Comparison of ENCODE assay signal across 9 cellular contexts in the genomic region with DNA sequence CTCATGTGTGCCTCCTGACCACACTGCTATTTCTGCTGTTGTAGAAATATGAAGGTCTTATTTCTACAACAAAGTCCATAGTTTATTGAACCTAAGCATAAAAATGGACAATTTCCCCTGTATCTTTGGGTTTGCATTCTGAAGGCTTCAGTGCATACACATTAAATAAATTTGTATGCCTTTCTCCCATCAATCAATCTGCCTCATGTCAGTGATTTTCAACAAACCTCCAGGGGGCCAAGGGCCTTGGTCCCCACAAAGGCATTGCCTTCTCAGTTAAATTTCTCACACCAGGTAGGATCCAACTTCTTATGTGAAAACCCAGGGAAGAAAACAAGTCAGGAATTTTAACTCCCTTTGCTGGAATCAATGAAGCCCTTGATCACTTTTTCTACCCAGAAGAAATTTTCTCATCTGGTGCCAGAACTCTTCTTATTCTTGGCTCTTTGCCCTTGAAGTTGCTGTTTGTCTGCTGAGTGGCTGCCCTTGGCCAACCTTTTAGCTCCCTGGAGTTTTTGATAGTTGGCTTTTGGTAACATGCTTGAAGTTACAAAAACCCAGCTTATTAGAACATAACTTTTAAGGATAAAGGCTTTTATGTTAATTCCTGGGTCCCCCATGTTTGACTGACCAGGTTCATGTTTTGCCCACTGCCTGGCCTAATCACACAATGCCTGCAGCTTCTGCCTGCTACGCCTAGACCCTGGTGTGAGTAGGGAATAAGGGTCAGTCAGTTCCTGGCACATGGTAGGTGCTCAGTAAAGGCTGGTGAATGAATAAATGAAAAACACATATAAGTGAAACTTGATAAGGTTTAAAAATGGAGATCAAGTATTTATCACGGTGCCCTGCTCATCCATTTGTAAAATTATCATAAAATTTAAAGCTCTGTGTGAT. TPM values are rescaled to one million over a fixed set of nuclear protein-coding genes. Genes with fewer than 3 reads are reported as not detected.
DNase-seq lines count a peak whose midpoint lies in the region; ATAC-seq and TF ChIP-seq lines count a peak whose summit lies in the region.
"Had no signal": no experiment of that assay in that cellular context is flagged by ENCODE, and none has a peak within 500 bp of the region (broad histone marks: within the 10 kb centered on the region; RNA-seq: fewer than 3 reads in every experiment).

No MANE protein-coding gene starts in this region.

- CTCF ChIA-PET in BJ (lab: Yijun Ruan, JAX), result interaction anchor here (1.1 to 6.1 kb wide), 19 partner anchors 9 to 295 kb away, joined by 3 to 148 read pairs (median 7); no protein-coding TSS in a partner anchor
- CTCF ChIA-PET in activated naive CD4-positive, alpha-beta T cell treated with anti-CD3 and anti-CD28 coated beads, Interleukin-2, amount 10 ng/mL, durations not matched to agents 7 days and 5 days (lab: Charles Lee), result interaction anchor here (0.9 to 6.7 kb wide), 22 partner anchors 9 to 259 kb away, joined by 3 to 95 read pairs (median 4); no protein-coding TSS in a partner anchor

- intact Hi-C loops in left colon (cut with DNase I, micrococcal nuclease), result no loop called here

- no peaks in the 10 kb centered on the region for H3K27me3 Mint-ChIP-seq in memory B cell
- H3K27me3 Mint-ChIP-seq in activated naive CD4-positive, alpha-beta T cell treated with anti-CD3 and anti-CD28 coated beads, Interleukin-2, amount 10 ng/mL, durations not matched to agents 7 days and 5 days, result no peaks in the 10 kb centered on the region

- ATAC-seq in memory B cell (ENCODE audit: low read depth) (no peak), left colon (no peak)

- no peaks in the 10 kb centered on the region for H3K36me3 ChIP-seq in BJ (ENCODE audit: control insufficient read depth, insufficient read depth, low read length)

- no peak overlapping the region for H3K4me3 Mint-ChIP-seq in memory B cell
- H3K4me3 Mint-ChIP-seq in activated naive CD4-positive, alpha-beta T cell treated with anti-CD3 and anti-CD28 coated beads, Interleukin-2, amount 10 ng/mL, durations not matched to agents 7 days and 5 days, result no peak overlapping the region

- H3K27ac Mint-ChIP-seq in memory B cell, result peak overlapping the region; percentile 55
- no peak overlapping the region for H3K27ac Mint-ChIP-seq in activated naive CD4-positive, alpha-beta T cell treated with anti-CD3 and anti-CD28 coated beads, Interleukin-2, amount 10 ng/mL, durations not matched to agents 7 days and 5 days

- TF ChIP-seq EP300 in Ishikawa (IDR thresholded peaks at IDR 0.05; ENCODE audit: borderline replicate concordance), result peak; percentile 46; the same call in 1 of the 2 replicates

- DNase-seq in BJ (ENCODE audit: low read depth) (no peak), cardiac fibroblast (ENCODE audit: low read depth in 2 of 2) (peak; percentile 82 to 86), memory B cell (ENCODE audit: low spot score in 2 of 2) (no peak), NCI-H1930 (lab: John Stamatoyannopoulos, UW) (no peak), DMS153 (lab: John Stamatoyannopoulos, UW) (no peak), left colon (no peak)
- no peak for DNase-seq in activated naive CD4-positive, alpha-beta T cell treated with anti-CD3 and anti-CD28 coated beads, Interleukin-2, amount 10 ng/mL, durations not matched to agents 7 days and 5 days
- DNase-seq: NCI-H2081 treated with DMSO at 0.1 percent for 48 hours had no signal

- no peaks in the 10 kb centered on the region for H3K9me3 Mint-ChIP-seq in memory B cell
- no peaks in the 10 kb centered on the region for H3K9me3 Mint-ChIP-seq in activated naive CD4-positive, alpha-beta T cell treated with anti-CD3 and anti-CD28 coated beads, Interleukin-2, amount 10 ng/mL, durations not matched to agents 7 days and 5 days

- no peak for TF ChIP-seq RAD21 in Ishikawa (IDR thresholded peaks at IDR 0.05; ENCODE audit: low read depth)

- no peaks in the 10 kb centered on the region for H3K4me1 Mint-ChIP-seq in memory B cell
- H3K4me1 Mint-ChIP-seq in activated naive CD4-positive, alpha-beta T cell treated with anti-CD3 and anti-CD28 coated beads, Interleukin-2, amount 10 ng/mL, durations not matched to agents 7 days and 5 days, result peaks cover 2% of the 10 kb centered on the region

- H3K4me3 ChIP-seq in BJ (ENCODE audit: low read depth, low read length), result no peak overlapping the region
- H3K4me3 ChIP-seq in cardiac fibroblast (replicated peaks in 1 of 2; ENCODE audit: low read depth in 2 of 2, low read length in 2 of 2), result no peak overlapping the region

- no peaks in the 10 kb centered on the region for H3K27me3 ChIP-seq in BJ (ENCODE audit: control insufficient read depth, insufficient read depth, low read length)

- POLR2A ChIA-PET in BJ (lab: Charles Lee), result interaction anchor here (0.7 kb wide), 1 partner anchor 191 kb away, joined by 3 read pairs; no protein-coding TSS in a partner anchor

- TF ChIP-seq CTCF in BJ (IDR thresholded peaks at IDR 0.05; ENCODE audit: insufficient read depth, low read depth, low read length), result 0 out of 2 replicates have a peak, but pooled peaks have one; percentile 7
- peak; percentile 11 for TF ChIP-seq CTCF in cardiac fibroblast (IDR thresholded peaks at IDR 0.05; ENCODE audit: low read depth, low read length)

- peaks cover 2% of the 10 kb centered on the region for H3K36me3 Mint-ChIP-seq in memory B cell
- H3K36me3 Mint-ChIP-seq in activated naive CD4-positive, alpha-beta T cell treated with anti-CD3 and anti-CD28 coated beads, Interleukin-2, amount 10 ng/mL, durations not matched to agents 7 days and 5 days, result peaks cover 5% of the 10 kb centered on the region

TF ChIP-seq in Ishikawa, 13 proteins besides CTCF, POLR2A, EP300 and RAD21:
- peak; percentile 79 for TF ChIP-seq NFIC (IDR thresholded peaks at IDR 0.05)
- TF ChIP-seq CEBPB (IDR thresholded peaks at IDR 0.05), result no peak

RNA-seq across cellular contexts. Expression of gene SHLD1, which starts 37.0 kb away (rescaled TPM):
- polyA plus RNA-seq in BJ (2011; rRNA removed), result 2.0 and 2.5 TPM in 2 replicates
- 0.66 and 1.4 TPM in 2 replicates for polyA minus RNA-seq in BJ (2011; rRNA and poly(A)+ RNA removed)
- 10 to 100 TPM in 1 of 2 donors, 1 to 10 TPM in 1; 8.1 to 10.5 TPM for total RNA-seq in left colon

Comparison
In these comparisons a context has a peak if more than half of its experiments do, and no peak if none do; other contexts are left out.
1. DNase-seq: peak in cardiac fibroblast (2 of 2); none in BJ (single experiment), memory B cell (0 of 2), NCI-H1930 (0 of 2), DMS153 (single experiment), left colon (0 of 2) and activated naive CD4-positive, alpha-beta T cell treated with anti-CD3 and anti-CD28 coated beads, Interleukin-2, amount 10 ng/mL, durations not matched to agents 7 days and 5 days (single experiment).